In genomic region chr1:247576514-247576913, GRCh38 we compare ENCODE assay signal across 10 cellular contexts. TPM values are rescaled to one million over a fixed set of nuclear protein-coding genes. Genes with fewer than 3 reads are reported as not detected.
DNase-seq lines count a peak whose midpoint lies in the region; ATAC-seq, FAIRE-seq and TF ChIP-seq lines count a peak whose summit lies in the region.
"Had no signal": no experiment of that assay in that cellular context is flagged by ENCODE, and none has a peak within 500 bp of the region (broad histone marks: within the 10 kb centered on the region; RNA-seq: fewer than 3 reads in every experiment).

No MANE protein-coding gene starts in this region.

- FAIRE-seq in K562 (lab: Jason Lieb, UNC) = peak; percentile 19

- no peaks in the 10 kb centered on the region for H3K9me3 ChIP-seq in K562 (replicated peaks; ENCODE audit: control insufficient read depth, insufficient read depth, low read depth, low read length)
- no peaks in the 10 kb centered on the region for H3K9me3 ChIP-seq in spleen
- no peaks in the 10 kb centered on the region for H3K9me3 ChIP-seq in left lung

- H2AFZ ChIP-seq in K562 (ENCODE audit: low read depth, low read length) = no peak overlapping the region

- H3K4me1 ChIP-seq in K562 (replicated peaks in 1 of 2; ENCODE audit: control insufficient read depth in 2 of 2, insufficient read depth in 2 of 2, low read length in 2 of 2) = no peaks in the 10 kb centered on the region
- no peaks in the 10 kb centered on the region for H3K4me1 ChIP-seq in spleen
- H3K4me1 ChIP-seq in left lung = no peaks in the 10 kb centered on the region

- no peaks in the 10 kb centered on the region for H3K9me1 ChIP-seq in K562 (ENCODE audit: control insufficient read depth, insufficient read depth, low read length)

- H3K27me3 ChIP-seq in K562 (ENCODE audit: control insufficient read depth in 2 of 2, insufficient read depth in 2 of 2, low read length in 2 of 2) (no peaks in the 10 kb centered on the region), spleen (replicated peaks in 1 of 7) (peaks cover 0 to 4% (median 0%) of the 10 kb centered on the region in 7 donors), left lung (no peaks in the 10 kb centered on the region)

- no peak overlapping the region for H3K9ac ChIP-seq in K562 (ENCODE audit: insufficient read depth in 1 of 2, low read depth in 2 of 2, low read length in 2 of 2)

- in situ Hi-C loops in K562 (cut with MboI) = no loop called here

- TF ChIP-seq EP300 in K562 (IDR thresholded peaks at IDR 0.05; ENCODE audit: low read length) = no peak

- 0 out of 3 replicates have a peak, but pooled peaks have one; percentile 34 for ATAC-seq in K562
- ATAC-seq in left lung = no peak

- H3K4me2 ChIP-seq in K562 (ENCODE audit: insufficient read depth, low read length) = no peak overlapping the region

- TF ChIP-seq POLR2A in K562 (conservative IDR thresholded peaks at IDR 0.05) (no peak), spleen (IDR thresholded peaks at IDR 0.05) (no peak)

- BruUV-seq in K562 (replicated peaks; lab: Mats Ljungman, UMichigan) = no TSS peak

- DNase-seq in NCI-H82 (lab: John Stamatoyannopoulos, UW) (peak; percentile 16), NCI-H82 treated with DMSO at 0.1 percent for 48 hours (lab: John Stamatoyannopoulos, UW; ENCODE audit: unreplicated experiment) (no peak), NAMALWA (ENCODE audit: low spot score) (peak; percentile 57), K562 (ENCODE audit: extremely low read depth in 1 of 4, low spot score in 3 of 4) (peak in 1 of 4 experiments; percentile 18), spleen (no peak), DMS79 (lab: John Stamatoyannopoulos, UW) (no peak), 8988T (no peak), left lung (no peak)
- DNase-seq: activated CD4-positive, alpha-beta memory T cell treated with anti-CD3 and anti-CD28 coated beads, Interleukin-2, amount 10 ng/mL, durations not matched to agents 7 days and 5 days had no signal

- POLR2A ChIA-PET in K562 (lab: Yijun Ruan, JAX) = no interaction called here

- WGBS in K562 (ENCODE audit: insufficient coverage, low coverage, missing lambda C conversion rate) = 0% methylated on average over 3 of the region's 3 CpGs
- WGBS in spleen, 5 donors = 25 to 50% (median 29%) methylated on average over 3 of the region's 3 CpGs

- intact Hi-C loops in K562 (cut with micrococcal nuclease) = loop anchor here (2.0 to 5.0 kb wide), 2 partner anchors 186 to 204 kb away; no protein-coding TSS in a partner anchor
- intact Hi-C loops in spleen (cut with DNase I; ENCODE audit: low total_unique reads) = loop anchor here (10.0 kb wide), 1 partner anchor 182 kb away; no protein-coding TSS in a partner anchor
- intact Hi-C loops in left lung (cut with DNase I) = no loop called here

- no peaks in the 10 kb centered on the region for H4K20me1 ChIP-seq in K562 (replicated peaks; ENCODE audit: control insufficient read depth, insufficient read depth, low read length)

- H3K4me3 ChIP-seq in K562 (no peak overlapping the region), spleen (no peak overlapping the region), left lung (no peak overlapping the region)

- H3K36me3 ChIP-seq in K562 (ENCODE audit: control insufficient read depth, insufficient read depth, low read length) (no peaks in the 10 kb centered on the region), spleen (no peaks in the 10 kb centered on the region), left lung (no peaks in the 10 kb centered on the region)

- TF ChIP-seq CTCF in K562 (IDR thresholded peaks at IDR 0.05 in 2 of 3, conservative IDR thresholded peaks at IDR 0.05 in 1 of 3; ENCODE audit: insufficient read depth in 2 of 3, low read depth in 1 of 3, low read length in 3 of 3) (peak; percentile 33 to 60 (median 34); a peak in 4 of 6 replicates), spleen (IDR thresholded peaks at IDR 0.05 in 8 of 11, conservative IDR thresholded peaks at IDR 0.05 in 3 of 11) (peak in 7 of 11 experiments; percentile 9 to 46 (median 37)), left lung (IDR thresholded peaks at IDR 0.05) (peak in 1 of 2 donors; percentile 12)

- peak; percentile 71 to 79 for TF ChIP-seq RAD21 in K562 (CRISPR knock-in tag; conservative IDR thresholded peaks at IDR 0.05 in 1 of 2, IDR thresholded peaks at IDR 0.05 in 1 of 2)

- CTCF ChIA-PET in K562 (lab: Yijun Ruan, JAX; ENCODE audit: low intra/inter-chr PET ratio) = no interaction called here

- H3K27ac ChIP-seq in K562 (ENCODE audit: extremely low read depth, low read depth, low read length) = no peak overlapping the region
- H3K27ac ChIP-seq in spleen = no peak overlapping the region
- H3K27ac ChIP-seq in left lung = no peak overlapping the region

- no peaks in the 10 kb centered on the region for H3K79me2 ChIP-seq in K562 (ENCODE audit: control insufficient read depth, insufficient read depth, low read length)

RNA-seq across cellular contexts. Expression of gene OR2G2, which starts 11.6 kb away (rescaled TPM):
- total RNA-seq in K562 (2011; cell fraction: chromatin; rRNA removed; ENCODE audit: low replicate concordance) = not detected in 2 replicates
- total RNA-seq in K562 (2011; cell fraction: nucleolus; rRNA removed) = not detected in 2 replicates
- total RNA-seq in K562 (2011; cell fraction: nucleoplasm; rRNA removed) = not detected in 2 replicates
- not detected in 2 replicates for total RNA-seq in K562 (2014; rRNA removed)
- not detected in 2 replicates for total RNA-seq in K562 (2014; rRNA removed; fragmentation: Illumina TruSeq; extraction: Trizol)
- not detected in 2 replicates for total RNA-seq in K562 (2015; rRNA removed; fragmentation: Illumina TruSeq; extraction: Trizol)
- not detected in 2 replicates for total RNA-seq in K562 (2021)
- not detected in 2 replicates for polyA plus RNA-seq in K562 (2011; rRNA removed)
- not detected in 2 replicates for polyA plus RNA-seq in K562 (2011; cell fraction: cytosol; rRNA removed)
- not detected in 2 replicates for polyA plus RNA-seq in K562 (2011; cell fraction: nucleus; rRNA removed)
- not detected in 2 replicates for polyA plus RNA-seq in K562 (2012)
- not detected in 2 replicates for polyA plus RNA-seq in K562 (2014; fragmentation: Illumina TruSeq; extraction: Trizol)
- polyA plus RNA-seq in K562 (2014; fragmentation: Nextera tagmentation; extraction: Ambion mirVana) = not detected
- not detected in 2 replicates for polyA plus RNA-seq in K562 (2014; rRNA removed)
- not detected in 2 replicates for polyA minus RNA-seq in K562 (2011; rRNA and poly(A)+ RNA removed)
- polyA minus RNA-seq in K562 (2011; cell fraction: cytosol; rRNA and poly(A)+ RNA removed) = not detected in 2 replicates
- polyA minus RNA-seq in K562 (2011; cell fraction: nucleus; rRNA and poly(A)+ RNA removed) = not detected in 2 replicates
- total RNA-seq in spleen = not detected
- not detected for polyA plus RNA-seq in spleen
- total RNA-seq in left lung = not detected
- total RNA-seq: activated CD4-positive, alpha-beta memory T cell treated with anti-CD3 and anti-CD28 coated beads, Interleukin-2, amount 10 ng/mL, durations not matched to agents 7 days and 5 days; glomerular endothelial cell had no signal

RNA-seq across cellular contexts. Expression of gene GCSAML, which starts 27.6 kb away (rescaled TPM):
- total RNA-seq in K562 (2011; cell fraction: chromatin; rRNA removed; ENCODE audit: low replicate concordance) = not detected in 2 replicates
- total RNA-seq in K562 (2011; cell fraction: nucleolus; rRNA removed) = not detected in 2 replicates
- total RNA-seq in K562 (2011; cell fraction: nucleoplasm; rRNA removed) = not detected in 2 replicates
- total RNA-seq in K562 (2014; rRNA removed) (not detected in 2 replicates), K562 (2014; rRNA removed; fragmentation: Illumina TruSeq; extraction: Trizol) (not detected in 2 replicates), K562 (2015; rRNA removed; fragmentation: Illumina TruSeq; extraction: Trizol) (not detected in 2 replicates), K562 (2021) (not detected in 2 replicates), spleen (under 1 TPM in 6 of 7 donors, not detected in 1; 0.09 to 0.74 (median 0.53) TPM), left lung (under 1 TPM; 0.32 to 0.84 TPM)
- polyA plus RNA-seq in K562 (2011; rRNA removed) (0.01 TPM in 1 of 2 replicates, not detected in the other), K562 (2014; fragmentation: Illumina TruSeq; extraction: Trizol) (not detected in 2 replicates), K562 (2014; fragmentation: Nextera tagmentation; extraction: Ambion mirVana) (not detected), K562 (2014; rRNA removed) (not detected in 2 replicates), spleen (under 1 TPM in 2 of 3 donors, not detected in 1; 0.03 to 0.05 TPM)
- not detected in 2 replicates for polyA plus RNA-seq in K562 (2011; cell fraction: cytosol; rRNA removed)
- not detected in 2 replicates for polyA plus RNA-seq in K562 (2011; cell fraction: nucleus; rRNA removed)
- polyA plus RNA-seq in K562 (2012) = 0.21 TPM in 1 of 2 replicates, not detected in the other
- polyA minus RNA-seq in K562 (2011; rRNA and poly(A)+ RNA removed) = not detected in 2 replicates
- polyA minus RNA-seq in K562 (2011; cell fraction: cytosol; rRNA and poly(A)+ RNA removed) = not detected in 2 replicates
- polyA minus RNA-seq in K562 (2011; cell fraction: nucleus; rRNA and poly(A)+ RNA removed) = not detected in 2 replicates
- total RNA-seq: activated CD4-positive, alpha-beta memory T cell treated with anti-CD3 and anti-CD28 coated beads, Interleukin-2, amount 10 ng/mL, durations not matched to agents 7 days and 5 days; glomerular endothelial cell had no signal

RNA-seq across cellular contexts. Expression of gene OR2G3, which starts 28.9 kb away (rescaled TPM):
- not detected in 2 replicates for total RNA-seq in K562 (2011; cell fraction: chromatin; rRNA removed; ENCODE audit: low replicate concordance)
- not detected in 2 replicates for total RNA-seq in K562 (2011; cell fraction: nucleolus; rRNA removed)
- total RNA-seq in K562 (2011; cell fraction: nucleoplasm; rRNA removed) = not detected in 2 replicates
- total RNA-seq in K562 (2014; rRNA removed) (not detected in 2 replicates), K562 (2014; rRNA removed; fragmentation: Illumina TruSeq; extraction: Trizol) (not detected in 2 replicates), K562 (2015; rRNA removed; fragmentation: Illumina TruSeq; extraction: Trizol) (not detected in 2 replicates), K562 (2021) (not detected in 2 replicates), spleen (not detected), left lung (not detected)
- polyA plus RNA-seq in K562 (2011; rRNA removed) (not detected in 2 replicates), K562 (2014; fragmentation: Illumina TruSeq; extraction: Trizol) (not detected in 2 replicates), K562 (2014; fragmentation: Nextera tagmentation; extraction: Ambion mirVana) (not detected), K562 (2014; rRNA removed) (not detected in 2 replicates), spleen (not detected)
- polyA plus RNA-seq in K562 (2011; cell fraction: cytosol; rRNA removed) = not detected in 2 replicates
- polyA plus RNA-seq in K562 (2011; cell fraction: nucleus; rRNA removed) = not detected in 2 replicates
- polyA plus RNA-seq in K562 (2012) = not detected in 2 replicates
- polyA minus RNA-seq in K562 (2011; rRNA and poly(A)+ RNA removed) = not detected in 2 replicates
- polyA minus RNA-seq in K562 (2011; cell fraction: cytosol; rRNA and poly(A)+ RNA removed) = not detected in 2 replicates
- not detected in 2 replicates for polyA minus RNA-seq in K562 (2011; cell fraction: nucleus; rRNA and poly(A)+ RNA removed)
- total RNA-seq: activated CD4-positive, alpha-beta memory T cell treated with anti-CD3 and anti-CD28 coated beads, Interleukin-2, amount 10 ng/mL, durations not matched to agents 7 days and 5 days; glomerular endothelial cell had no signal

RNA-seq across cellular contexts. Expression of gene OR2C3, which starts 40.3 kb away (rescaled TPM):
- total RNA-seq in K562 (2011; cell fraction: chromatin; rRNA removed; ENCODE audit: low replicate concordance) = 0.25 TPM in 1 of 2 replicates, not detected in the other
- under 0.01 TPM in 1 of 2 replicates, not detected in the other for total RNA-seq in K562 (2011; cell fraction: nucleolus; rRNA removed)
- total RNA-seq in K562 (2011; cell fraction: nucleoplasm; rRNA removed) = 0.07 and 0.15 TPM in 2 replicates
- 0.04 TPM in 1 of 2 replicates, not detected in the other for total RNA-seq in K562 (2014; rRNA removed)
- total RNA-seq in K562 (2014; rRNA removed; fragmentation: Illumina TruSeq; extraction: Trizol) = not detected in 2 replicates
- 0.04 TPM in 2 replicates for total RNA-seq in K562 (2015; rRNA removed; fragmentation: Illumina TruSeq; extraction: Trizol)
- 0.02 TPM in 1 of 2 replicates, not detected in the other for total RNA-seq in K562 (2021)
- 0.01 and 0.03 TPM in 2 replicates for polyA plus RNA-seq in K562 (2011; rRNA removed)
- under 0.01 and 0.01 TPM in 2 replicates for polyA plus RNA-seq in K562 (2011; cell fraction: cytosol; rRNA removed)
- polyA plus RNA-seq in K562 (2011; cell fraction: nucleus; rRNA removed) = 0.03 and 0.06 TPM in 2 replicates
- polyA plus RNA-seq in K562 (2012) = 0.05 and 0.11 TPM in 2 replicates
- polyA plus RNA-seq in K562 (2014; fragmentation: Illumina TruSeq; extraction: Trizol) = 0.03 TPM in 1 of 2 replicates, not detected in the other
- under 1 TPM in 1 of 2 experiments, not detected in 1; under 0.01 TPM for polyA plus RNA-seq in K562 (2014; fragmentation: Nextera tagmentation; extraction: Ambion mirVana)
- polyA plus RNA-seq in K562 (2014; rRNA removed) = 0.05 TPM in 1 of 2 replicates, not detected in the other
- 0.04 and 0.06 TPM in 2 replicates for polyA minus RNA-seq in K562 (2011; rRNA and poly(A)+ RNA removed)
- not detected in 2 replicates for polyA minus RNA-seq in K562 (2011; cell fraction: cytosol; rRNA and poly(A)+ RNA removed)
- polyA minus RNA-seq in K562 (2011; cell fraction: nucleus; rRNA and poly(A)+ RNA removed) = 0.11 TPM in 1 of 2 replicates, not detected in the other
- under 1 TPM in 3 of 7 donors, not detected in 4; 0.06 to 0.26 (median 0.12) TPM for total RNA-seq in spleen
- under 1 TPM in 2 of 3 donors, not detected in 1; under 0.01 to 0.03 TPM for polyA plus RNA-seq in spleen
- total RNA-seq in left lung = not detected
- total RNA-seq: activated CD4-positive, alpha-beta memory T cell treated with anti-CD3 and anti-CD28 coated beads, Interleukin-2, amount 10 ng/mL, durations not matched to agents 7 days and 5 days; glomerular endothelial cell had no signal

Comparison
In these comparisons a context has a peak if more than half of its experiments do, and no peak if none do; other contexts are left out.
1. DNase-seq: peak in NCI-H82 (single experiment) and NAMALWA (single experiment); none in NCI-H82 treated with DMSO at 0.1 percent for 48 hours (single experiment), spleen (single experiment), DMS79 (single experiment), 8988T (single experiment) and left lung (0 of 2).
2. intact Hi-C loops: an anchor here in K562 (2.0 to 5.0 kb wide) and spleen (10.0 kb wide); none called in left lung.